In the genomic region with DNA sequence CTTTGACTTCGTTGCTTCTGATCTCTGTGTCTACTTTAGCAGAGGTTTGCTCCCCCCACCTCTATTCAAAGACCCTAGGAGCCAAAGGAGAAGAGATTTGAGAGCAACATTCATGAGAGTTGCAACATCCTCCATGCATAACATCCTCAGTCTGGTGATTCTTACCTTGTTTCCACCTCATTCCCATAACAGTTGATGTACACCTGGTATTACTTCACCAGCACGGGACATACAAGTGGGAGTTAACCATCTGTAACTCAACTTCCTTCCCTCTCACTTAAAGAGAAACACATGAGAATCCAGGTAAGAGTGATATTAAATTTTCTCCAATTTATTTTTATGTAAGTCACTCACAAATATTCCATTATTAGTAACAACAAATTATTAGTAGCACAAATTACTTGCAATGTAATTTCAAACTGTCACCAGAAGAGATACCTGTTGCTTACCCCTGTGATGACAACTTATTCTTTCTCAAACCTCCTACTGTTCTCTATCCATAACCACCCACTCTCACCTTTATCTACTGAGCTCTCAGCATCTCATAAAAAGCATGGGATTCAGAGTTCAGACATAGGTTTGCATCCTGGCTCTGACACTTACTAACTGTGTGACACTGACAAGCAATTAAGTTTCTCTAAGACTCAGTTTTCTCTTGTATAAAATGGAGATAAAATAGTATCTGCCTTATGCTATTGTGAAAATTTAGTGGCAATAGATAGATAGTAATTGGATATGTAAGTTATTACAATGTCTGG, we compare ENCODE assay signal across 22 cellular contexts.
DNase-seq lines count a peak whose midpoint lies in the region; FAIRE-seq and TF ChIP-seq lines count a peak whose summit lies in the region.
"Had no signal": no experiment of that assay in that cellular context is flagged by ENCODE, and none has a peak within 500 bp of the region (broad histone marks: within the 10 kb centered on the region; RNA-seq: fewer than 3 reads in every experiment).

No MANE protein-coding gene starts in this region.

- FAIRE-seq in bronchial epithelial cell (lab: Jason Lieb, UNC), result no peak
- FAIRE-seq: D721Med, RCC 7860 had no signal

- no peaks in the 10 kb centered on the region for H3K9me3 ChIP-seq in HEK293 (ENCODE audit: control insufficient read depth, insufficient read depth, low read depth, low read length)
- H3K9me3 ChIP-seq: BE2C, HAP-1, SJSA1 had no signal

- POLR2A ChIA-PET in HEK293 (lab: Yijun Ruan, JAX), result no interaction called here

- no peaks in the 10 kb centered on the region for H3K27me3 ChIP-seq in bronchial epithelial cell (ENCODE audit: control insufficient read depth, insufficient read depth, low read length)
- H3K27me3 ChIP-seq in kidney epithelial cell (ENCODE audit: control insufficient read depth, insufficient read depth, low read length), result no peaks in the 10 kb centered on the region
- H3K27me3 ChIP-seq: BE2C, SJSA1 had no signal

- CTCF ChIA-PET in HEK293 (lab: Yijun Ruan, JAX), result no interaction called here

- H3K27ac ChIP-seq in HEK293 (ENCODE audit: extremely low read depth, low read depth, low read length), result 0 out of 2 replicates have a peak overlapping the region, but pooled peaks have one; percentile 24
- H3K27ac ChIP-seq: SJSA1 had no signal

- peaks cover 5% of the 10 kb centered on the region for H3K4me1 ChIP-seq in HEK293 (ENCODE audit: control insufficient read depth, insufficient read depth, low read length)
- H3K4me1 ChIP-seq: BE2C, HAP-1, SJSA1 had no signal

- DNase-seq in bronchial epithelial cell (ENCODE audit: low read depth) (peak; percentile 23), kidney epithelial cell (ENCODE audit: low read depth) (peak; percentile 10), renal cortical epithelial cell (ENCODE audit: low read depth) (peak; percentile 55), HuH-7 (ENCODE audit: low spot score) (no peak)
- no peak for DNase-seq in effector CD4-positive, alpha-beta T cell
- no peak for DNase-seq in activated T-cell treated with anti-CD3 and anti-CD28 coated beads, Interleukin-2, amount 50 U/mL, for 48 hours
- DNase-seq: BE2C, DMS53, EL, IMR-90, NCI-H1417, NCI-H1694 treated with DMSO at 0.1 percent for 48 hours, NCI-H2081 treated with DMSO at 0.1 percent for 48 hours, NCI-H2171 treated with DMSO at 0.1 percent for 48 hours, NCI-H446, NCI-H526, OCI-M1 had no signal

- no peak for TF ChIP-seq CTCF in HEK293 (tag by site-specific recombination; IDR thresholded peaks at IDR 0.05)
- no peak for TF ChIP-seq CTCF in bronchial epithelial cell (IDR thresholded peaks at IDR 0.05; ENCODE audit: insufficient read depth, low read length, severe bottlenecking)
- no peak for TF ChIP-seq CTCF in kidney epithelial cell (IDR thresholded peaks at IDR 0.05; ENCODE audit: insufficient read depth, low read length, poor library complexity, severe bottlenecking)

- H3K4me3 ChIP-seq in HEK293 (ENCODE audit: low read depth, low read length), result no peak overlapping the region
- H3K4me3 ChIP-seq in bronchial epithelial cell (ENCODE audit: low read depth, low read length), result no peak overlapping the region
- H3K4me3 ChIP-seq in kidney epithelial cell (ENCODE audit: low read depth, low read length), result no peak overlapping the region
- H3K4me3 ChIP-seq: HAP-1, SJSA1 had no signal

- no peaks in the 10 kb centered on the region for H3K36me3 ChIP-seq in HEK293 (ENCODE audit: control insufficient read depth in 2 of 2, insufficient read depth in 1 of 2, low read length in 2 of 2)
- H3K36me3 ChIP-seq in bronchial epithelial cell (ENCODE audit: control insufficient read depth, insufficient read depth, low read length), result no peaks in the 10 kb centered on the region
- no peaks in the 10 kb centered on the region for H3K36me3 ChIP-seq in kidney epithelial cell (ENCODE audit: control insufficient read depth, insufficient read depth, low read length)
- H3K36me3 ChIP-seq: BE2C, HAP-1, SJSA1 had no signal

TF ChIP-seq in HEK293, 187 proteins besides CTCF, POLR2A, EP300 and RAD21:
- TF ChIP-seq BCL11A (tag by site-specific recombination; IDR thresholded peaks at IDR 0.05; ENCODE audit: low read depth) (no peak), ZNF664 (tag by site-specific recombination; IDR thresholded peaks at IDR 0.05) (no peak), ZNF416 (tag by site-specific recombination; IDR thresholded peaks at IDR 0.05) (no peak), ZNF302 (tag by site-specific recombination; IDR thresholded peaks at IDR 0.05; ENCODE audit: low read depth) (no peak), SCRT1 (tag by site-specific recombination; IDR thresholded peaks at IDR 0.05; ENCODE audit: borderline replicate concordance) (0 out of 2 replicates have a peak, but pooled peaks have one; percentile 17), SCRT2 (tag by site-specific recombination; IDR thresholded peaks at IDR 0.05) (peak; percentile 76), EGR2 (tag by site-specific recombination; IDR thresholded peaks at IDR 0.05; ENCODE audit: low read depth) (0 out of 2 replicates have a peak, but pooled peaks have one; percentile 8), ZNF707 (tag by site-specific recombination; IDR thresholded peaks at IDR 0.05) (no peak), ZFHX2 (tag by site-specific recombination; conservative IDR thresholded peaks at IDR 0.05) (peak; percentile 34)
- TF ChIP-seq, protein P1, sequence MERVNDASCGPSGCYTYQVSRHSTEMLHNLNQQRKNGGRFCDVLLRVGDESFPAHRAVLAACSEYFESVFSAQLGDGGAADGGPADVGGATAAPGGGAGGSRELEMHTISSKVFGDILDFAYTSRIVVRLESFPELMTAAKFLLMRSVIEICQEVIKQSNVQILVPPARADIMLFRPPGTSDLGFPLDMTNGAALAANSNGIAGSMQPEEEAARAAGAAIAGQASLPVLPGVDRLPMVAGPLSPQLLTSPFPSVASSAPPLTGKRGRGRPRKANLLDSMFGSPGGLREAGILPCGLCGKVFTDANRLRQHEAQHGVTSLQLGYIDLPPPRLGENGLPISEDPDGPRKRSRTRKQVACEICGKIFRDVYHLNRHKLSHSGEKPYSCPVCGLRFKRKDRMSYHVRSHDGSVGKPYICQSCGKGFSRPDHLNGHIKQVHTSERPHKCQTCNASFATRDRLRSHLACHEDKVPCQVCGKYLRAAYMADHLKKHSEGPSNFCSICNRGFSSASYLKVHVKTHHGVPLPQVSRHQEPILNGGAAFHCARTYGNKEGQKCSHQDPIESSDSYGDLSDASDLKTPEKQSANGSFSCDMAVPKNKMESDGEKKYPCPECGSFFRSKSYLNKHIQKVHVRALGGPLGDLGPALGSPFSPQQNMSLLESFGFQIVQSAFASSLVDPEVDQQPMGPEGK (tag by site-specific recombination; IDR thresholded peaks at IDR 0.05), result no peak

Comparison
In these comparisons a context has a peak if more than half of its experiments do, and no peak if none do; other contexts are left out.
1. DNase-seq: peak in bronchial epithelial cell (single experiment), kidney epithelial cell (single experiment) and renal cortical epithelial cell (single experiment); none in effector CD4-positive, alpha-beta T cell (single experiment), activated T-cell treated with anti-CD3 and anti-CD28 coated beads, Interleukin-2, amount 50 U/mL, for 48 hours (0 of 2) and HuH-7 (single experiment).